10 cellular contexts compared by ENCODE assay signal in genomic region chr2:98907966-98908905, GRCh38. TPM values are rescaled to one million over a fixed set of nuclear protein-coding genes. Genes with fewer than 3 reads are reported as not detected.
DNase-seq lines count a peak whose midpoint lies in the region; ATAC-seq and TF ChIP-seq lines count a peak whose summit lies in the region.
"Had no signal": no experiment of that assay in that cellular context is flagged by ENCODE, and none has a peak within 500 bp of the region (broad histone marks: within the 10 kb centered on the region; RNA-seq: fewer than 3 reads in every experiment).

No MANE protein-coding gene starts in this region.

- no peak for DNase-seq in GM23338 (ENCODE audit: low spot score)
- peak; percentile 36 for DNase-seq in NCI-H748 treated with DMSO at 0.1 percent for 48 hours (lab: John Stamatoyannopoulos, UW)
- DNase-seq in endothelial cell (ENCODE audit: low spot score): no peak
- DNase-seq in sigmoid colon: peak; percentile 8
- DNase-seq in SKM-1 (lab: John Stamatoyannopoulos, UW; ENCODE audit: unreplicated experiment): no peak
- DNase-seq: activated CD4-positive, alpha-beta T cell treated with anti-CD3 and anti-CD28 coated beads for 36 hours; left cardiac atrium; retina had no signal

- no peaks in the 10 kb centered on the region for H3K9me3 ChIP-seq in sigmoid colon

- no peaks in the 10 kb centered on the region for H3F3A ChIP-seq in GM23338 (replicated peaks; ENCODE audit: low read depth)

- H3K27ac ChIP-seq in GM23338 (ENCODE audit: low read depth) (no peak overlapping the region), sigmoid colon (no peak overlapping the region)

- 79 to 90% methylated on average over 11 of the region's 11 CpGs for WGBS in sigmoid colon, 2 donors

- no peaks in the 10 kb centered on the region for H3K79me2 ChIP-seq in GM23338 (replicated peaks; ENCODE audit: insufficient read depth)

- no peak for TF ChIP-seq CTCF in GM23338 (conservative IDR thresholded peaks at IDR 0.05; ENCODE audit: low read depth in 2 of 2)
- no peak for TF ChIP-seq CTCF in endothelial cell (IDR thresholded peaks at IDR 0.05; ENCODE audit: unreplicated experiment)
- no peak for TF ChIP-seq CTCF in sigmoid colon (IDR thresholded peaks at IDR 0.05)

- H3K4me1 ChIP-seq in GM23338 (ENCODE audit: insufficient read depth): peaks cover 15% of the 10 kb centered on the region
- peaks cover 0 to 19% (median 9%) of the 10 kb centered on the region in 4 donors for H3K4me1 ChIP-seq in sigmoid colon

- no peak overlapping the region for H3K4me3 ChIP-seq in GM23338
- no peak overlapping the region for H3K4me3 ChIP-seq in sigmoid colon

- H3K27me3 ChIP-seq in GM23338 (ENCODE audit: insufficient read depth): no peaks in the 10 kb centered on the region
- H3K27me3 ChIP-seq in sigmoid colon: no peaks in the 10 kb centered on the region

- intact Hi-C loops in sigmoid colon (cut with DNase I): no loop called here

- ATAC-seq in GM23338 (no peak; the same call in 1 of the 3 replicates), HG02623 (IDR thresholded peaks at IDR 0.05; ENCODE audit: unreplicated experiment) (no peak), HG03025 (IDR thresholded peaks at IDR 0.05; ENCODE audit: low FRiP score, unreplicated experiment) (no peak)
- ATAC-seq: left cardiac atrium had no signal

- no peak for TF ChIP-seq EP300 in sigmoid colon (IDR thresholded peaks at IDR 0.05)

- H3K9me2 ChIP-seq in GM23338 (ENCODE audit: insufficient read depth): no peaks in the 10 kb centered on the region

- H3K36me3 ChIP-seq in GM23338 (ENCODE audit: insufficient read depth) (no peaks in the 10 kb centered on the region), sigmoid colon (no peaks in the 10 kb centered on the region)

- H3K4me2 ChIP-seq in GM23338: peak overlapping the region; percentile 33; the same call in 1 of the 2 replicates

- no peaks in the 10 kb centered on the region for H4K20me1 ChIP-seq in GM23338 (replicated peaks; ENCODE audit: insufficient read depth)

- H3K9me3 Mint-ChIP-seq in GM23338 (no peaks in the 10 kb centered on the region), endothelial cell (ENCODE audit: unreplicated experiment) (no peaks in the 10 kb centered on the region)

- H3K27ac Mint-ChIP-seq in GM23338 (no peak overlapping the region), endothelial cell (ENCODE audit: unreplicated experiment) (peak overlapping the region; percentile 91)
- H3K27ac Mint-ChIP-seq: activated CD4-positive, alpha-beta T cell treated with anti-CD3 and anti-CD28 coated beads for 36 hours had no signal

- 0 out of 2 replicates have a peak overlapping the region, but pooled peaks have one; percentile 15 for H2AFZ ChIP-seq in GM23338

- no peak overlapping the region for H3K4me3 Mint-ChIP-seq in GM23338
- no peak overlapping the region for H3K4me3 Mint-ChIP-seq in endothelial cell (ENCODE audit: unreplicated experiment)
- H3K4me3 Mint-ChIP-seq: activated CD4-positive, alpha-beta T cell treated with anti-CD3 and anti-CD28 coated beads for 36 hours had no signal

- H3K4me1 Mint-ChIP-seq in GM23338 (peaks cover 43% of the 10 kb centered on the region), endothelial cell (ENCODE audit: unreplicated experiment) (peaks cover 38% of the 10 kb centered on the region)

- H3K36me3 Mint-ChIP-seq in GM23338 (ENCODE audit: low read depth) (no peaks in the 10 kb centered on the region), endothelial cell (ENCODE audit: low read depth, unreplicated experiment) (no peaks in the 10 kb centered on the region)

- TF ChIP-seq POLR2A in sigmoid colon (IDR thresholded peaks at IDR 0.05): no peak

- H3K27me3 Mint-ChIP-seq in GM23338 (ENCODE audit: insufficient read depth, low read depth, poor library complexity) (peaks cover 3% of the 10 kb centered on the region), endothelial cell (ENCODE audit: unreplicated experiment) (peaks cover 6% of the 10 kb centered on the region)

TF ChIP-seq in GM23338, 12 proteins besides CTCF, POLR2A, EP300 and RAD21 (continues in another document):
- no peak for TF ChIP-seq CREB1 (CRISPR knock-in tag; IDR thresholded peaks at IDR 0.05; ENCODE audit: low read depth)
- TF ChIP-seq JUNB (IDR thresholded peaks at IDR 0.05; ENCODE audit: unreplicated experiment): no peak
- TF ChIP-seq NANOG (IDR thresholded peaks at IDR 0.05; ENCODE audit: borderline replicate concordance): no peak
- TF ChIP-seq ZNF331 (CRISPR knock-in tag; IDR thresholded peaks at IDR 0.05; ENCODE audit: low read depth): no peak
- no peak for TF ChIP-seq ZNF114 (CRISPR knock-in tag; IDR thresholded peaks at IDR 0.05)
- no peak for TF ChIP-seq ZNF462 (CRISPR knock-in tag; IDR thresholded peaks at IDR 0.05)
- no peak for TF ChIP-seq STAT1 (IDR thresholded peaks at IDR 0.05; ENCODE audit: unreplicated experiment)
- TF ChIP-seq POLR2AphosphoS5 (IDR thresholded peaks at IDR 0.05; ENCODE audit: low read depth): no peak
- TF ChIP-seq ETS1 (IDR thresholded peaks at IDR 0.05): no peak

RNA-seq across cellular contexts. Expression of gene CRACDL, which starts 27.8 kb away (rescaled TPM):
- 0.14 and 0.85 TPM in 2 replicates for total RNA-seq in GM23338 (2014; rRNA removed; shearing (Covaris generic))
- polyA plus RNA-seq in GM23338 (2016; fragmentation: Nextera tagmentation; extraction: Ambion mirVana): 0.16 and 0.50 TPM in 2 replicates
- total RNA-seq in endothelial cell (ENCODE audit: unreplicated experiment): 3.3 TPM
- total RNA-seq in sigmoid colon: 1 to 10 TPM in 1 of 4 donors, under 1 TPM in 3; 0.36 to 1.5 (median 0.69) TPM
- 1 to 10 TPM; 7.0 to 8.8 (median 7.8) TPM for polyA plus RNA-seq in sigmoid colon

Comparison
In these comparisons a context has a peak if more than half of its experiments do, and no peak if none do; other contexts are left out.
1. DNase-seq: peak in NCI-H748 treated with DMSO at 0.1 percent for 48 hours (single experiment) and sigmoid colon (single experiment); none in GM23338 (single experiment), endothelial cell (single experiment) and SKM-1 (single experiment).